ENCODE assay signal across 22 cellular contexts in the genomic region with DNA sequence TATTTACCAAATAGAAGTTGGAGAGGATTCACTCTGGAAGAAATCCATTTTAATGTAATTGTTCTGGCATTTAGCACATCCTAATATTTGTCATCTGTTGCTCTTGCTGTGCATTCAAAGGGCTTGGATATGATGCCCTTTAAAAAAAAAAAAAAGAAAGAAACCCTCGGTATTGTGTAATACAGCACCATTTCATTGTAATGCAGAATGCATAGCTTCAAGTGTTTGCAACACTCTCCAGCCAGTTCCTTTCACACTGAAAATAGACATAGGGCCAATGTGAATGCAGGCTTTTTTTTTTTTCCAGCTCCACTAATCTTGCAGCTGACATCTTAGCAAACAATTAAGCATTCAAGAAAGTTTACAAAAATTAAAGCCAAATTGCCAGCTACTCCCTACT.
A peak's percentile ranks its signal among the peaks of the same experiment; 100 is the strongest.
DNase-seq lines count a peak whose midpoint lies in the region; ATAC-seq lines count a peak whose summit lies in the region.
"Had no signal": no experiment of that assay in that cellular context is flagged by ENCODE, and none has a peak within 500 bp of the region (broad histone marks: within the 10 kb centered on the region; RNA-seq: fewer than 3 reads in every experiment).

No MANE protein-coding gene starts in this region.

- H3K4me3 ChIP-seq in HUES48 (ENCODE audit: low read depth, low read length) (0 out of 2 replicates have a peak overlapping the region, but pooled peaks have one; percentile 6), NT2/D1 (ENCODE audit: insufficient read length, low read depth) (no peak overlapping the region), iPS-20b (ENCODE audit: low read length) (peak overlapping the region; percentile 33; the same call in 1 of the 2 replicates)
- H3K4me3 ChIP-seq: breast epithelium, heart right ventricle, mucosa of descending colon, transverse colon had no signal

- no peaks in the 10 kb centered on the region for H3K9me3 ChIP-seq in HUES48 (ENCODE audit: control insufficient read depth, insufficient read depth, low read length)
- H3K9me3 ChIP-seq in NT2/D1 (ENCODE audit: insufficient read depth, low read length) = no peaks in the 10 kb centered on the region
- no peaks in the 10 kb centered on the region for H3K9me3 ChIP-seq in iPS-20b (ENCODE audit: insufficient read depth, low read depth, low read length)
- H3K9me3 ChIP-seq: breast epithelium, heart right ventricle, mucosa of descending colon, transverse colon had no signal

- H3K4me1 ChIP-seq in HUES48 (ENCODE audit: control insufficient read depth, insufficient read depth, low read length) (peaks cover 79% of the 10 kb centered on the region), NT2/D1 (ENCODE audit: insufficient read depth, insufficient read length) (no peaks in the 10 kb centered on the region), iPS-20b (ENCODE audit: insufficient read depth, low read length) (peaks cover 64% of the 10 kb centered on the region)
- H3K4me1 ChIP-seq: breast epithelium, heart right ventricle, transverse colon had no signal

- H3K36me3 ChIP-seq in HUES48 (ENCODE audit: control insufficient read depth, insufficient read depth, low read length) = no peaks in the 10 kb centered on the region
- no peaks in the 10 kb centered on the region for H3K36me3 ChIP-seq in NT2/D1 (ENCODE audit: insufficient read depth, insufficient read length, low read length)
- H3K36me3 ChIP-seq in iPS-20b (ENCODE audit: insufficient read depth, low read depth, low read length) = no peaks in the 10 kb centered on the region
- H3K36me3 ChIP-seq: breast epithelium, heart right ventricle, transverse colon had no signal

- ATAC-seq in HG03139 (IDR thresholded peaks at IDR 0.05; ENCODE audit: unreplicated experiment) = no peak
- ATAC-seq: CD8-positive, alpha-beta T cell; heart right ventricle; mucosa of descending colon; PC-3 had no signal

- peak; percentile 68 for DNase-seq in DMS53 (lab: John Stamatoyannopoulos, UW)
- DNase-seq in NT2/D1 (ENCODE audit: low read depth, low spot score) = peak; percentile 36
- DNase-seq in activated naive CD4-positive, alpha-beta T cell treated with Interleukin-2 at 50 U/mL for 16 hours = no peak
- no peak for DNase-seq in SHP77 (lab: John Stamatoyannopoulos, UW)
- DNase-seq: activated CD8-positive, alpha-beta memory T cell treated with anti-CD3 and anti-CD28 coated beads, Interleukin-2, amount 50 U/mL, for 48 hours; activated effector memory CD4-positive, alpha-beta T cell treated with Interleukin-2 at 50 U/mL for 16 hours; CD8-positive, alpha-beta T cell; HCEC 1CT; heart right ventricle; mucosa of descending colon; NCI-H2081 treated with DMSO at 0.1 percent for 48 hours; NCI-H526; PC-3; SHP77 treated with DMSO at 0.1 percent for 48 hours; small intestine; stimulated activated CD4-positive, alpha-beta T cell treated with anti-CD3 and anti-CD28 coated beads, Interleukin-4, amount 100 ng/mL, for 1 hour; transverse colon had no signal

- H3K9ac ChIP-seq in HUES48 (ENCODE audit: low read depth, low read length) (no peak overlapping the region), NT2/D1 (ENCODE audit: insufficient read length, low read depth) (no peak overlapping the region), iPS-20b (ENCODE audit: low read depth, low read length) (no peak overlapping the region)

- peak overlapping the region; percentile 53 for H3K27ac ChIP-seq in HUES48 (ENCODE audit: low read depth, low read length)
- H3K27ac ChIP-seq in iPS-20b (ENCODE audit: low read length) = peak overlapping the region; percentile 23
- H3K27ac ChIP-seq: breast epithelium, heart right ventricle, transverse colon, VCaP had no signal

- H3K27me3 ChIP-seq in HUES48 (ENCODE audit: control insufficient read depth, insufficient read depth, low read length) = no peaks in the 10 kb centered on the region
- H3K27me3 ChIP-seq in NT2/D1 (ENCODE audit: insufficient read depth, insufficient read length) = no peaks in the 10 kb centered on the region
- H3K27me3 ChIP-seq in iPS-20b (ENCODE audit: insufficient read depth, low read length) = no peaks in the 10 kb centered on the region
- H3K27me3 ChIP-seq: breast epithelium, transverse colon had no signal

Comparison
In these comparisons a context has a peak if more than half of its experiments do, and no peak if none do; other contexts are left out.
1. DNase-seq: peak in DMS53 (single experiment) and NT2/D1 (single experiment); none in activated naive CD4-positive, alpha-beta T cell treated with Interleukin-2 at 50 U/mL for 16 hours (single experiment) and SHP77 (0 of 2).